ENCODE assay signal across 8 cellular contexts in genomic region chr9:95852059-95853032, GRCh38. TPM values are rescaled to one million over a fixed set of nuclear protein-coding genes. Genes with fewer than 3 reads are reported as not detected.
DNase-seq lines count a peak whose midpoint lies in the region; ATAC-seq and TF ChIP-seq lines count a peak whose summit lies in the region.

No MANE protein-coding gene starts in this region.

- no peaks in the 10 kb centered on the region for H3K9me3 Mint-ChIP-seq in T-cell

- ATAC-seq in GM18867 (IDR thresholded peaks at IDR 0.05; ENCODE audit: unreplicated experiment) (peak; percentile 97), HG02981 (IDR thresholded peaks at IDR 0.05; ENCODE audit: unreplicated experiment) (peak; percentile 96), T-cell (replicated peaks in 1 of 4) (no peak)

- H3K27me3 ChIP-seq in AG04450 (ENCODE audit: control insufficient read depth, insufficient read depth, low read length), result no peaks in the 10 kb centered on the region

- H3K27me3 Mint-ChIP-seq in T-cell, result no peaks in the 10 kb centered on the region

- no peak overlapping the region for H3K27ac Mint-ChIP-seq in T-cell

- H3K36me3 Mint-ChIP-seq in T-cell, result peaks cover 29% of the 10 kb centered on the region

- no peak for TF ChIP-seq POLR2A in lower leg skin (IDR thresholded peaks at IDR 0.05)

- H3K9me3 ChIP-seq in AG04450 (ENCODE audit: control insufficient read depth, insufficient read depth, low read length), result peaks cover 3% of the 10 kb centered on the region; the same call in 1 of the 2 replicates

- intact Hi-C loops in lower leg skin (cut with DNase I; ENCODE audit: low total_unique reads), result no loop called here

- H3K4me1 Mint-ChIP-seq in T-cell, result peaks cover 14 to 22% (median 14%) of the 10 kb centered on the region in 3 donors

- no peak overlapping the region for H3K4me3 Mint-ChIP-seq in T-cell

- TF ChIP-seq CTCF in AG04450 (IDR thresholded peaks at IDR 0.05; ENCODE audit: low read depth, low read length), result no peak
- TF ChIP-seq CTCF in lower leg skin (IDR thresholded peaks at IDR 0.05), result no peak

- DNase-seq in AG04450 (ENCODE audit: low read depth, low spot score) (peak; percentile 15), SHP77 treated with DMSO at 0.1 percent for 48 hours (lab: John Stamatoyannopoulos, UW) (peak; percentile 6), pulmonary artery endothelial cell (ENCODE audit: low read depth, low spot score) (peak; percentile 10), lower leg skin (ENCODE audit: low spot score in 2 of 2) (no peak), NCI-H2081 treated with DMSO at 0.1 percent for 48 hours (lab: John Stamatoyannopoulos, UW) (no peak), T-cell (no peak)

- POLR2A ChIA-PET in AG04450 (lab: Yijun Ruan, JAX) (interaction anchor here (1.2 kb wide), 1 partner anchor 23 kb away, joined by 3 read pairs; the partner anchor contains the start of gene ERCC6L2), T-cell (lab: Charles Lee) (interaction anchor here in 1 of 2 donors (0.6 kb wide), 2 partner anchors 58 to 1620 kb away, joined by 3 to 4 read pairs; no protein-coding TSS in a partner anchor)

- H3K4me3 ChIP-seq in AG04450 (ENCODE audit: low read depth, low read length), result no peak overlapping the region
- no peak overlapping the region for H3K4me3 ChIP-seq in lower leg skin (ENCODE audit: low read depth, poor library complexity, severe bottlenecking)

- 78% methylated on average over 7 of the region's 7 CpGs for WGBS in lower leg skin, 2 donors

- no peak overlapping the region for H3K27ac ChIP-seq in AG04450 (ENCODE audit: low read depth, low read length)

- CTCF ChIA-PET in AG04450 (lab: Charles Lee), result no interaction called here
- CTCF ChIA-PET in T-cell (lab: Charles Lee), result interaction anchor here in 1 of 2 donors (0.7 kb wide), 1 partner anchor 20 kb away, joined by 3 read pairs; no protein-coding TSS in a partner anchor

RNA-seq across cellular contexts. Expression of gene ERCC6L2, which starts 23.1 kb away (rescaled TPM):
- polyA plus RNA-seq in AG04450 (2011; rRNA removed), result 30.1 and 39.1 TPM in 2 replicates
- 66.2 and 113 TPM in 2 replicates for polyA minus RNA-seq in AG04450 (2011; rRNA and poly(A)+ RNA removed)
- total RNA-seq in pulmonary artery endothelial cell, result 57.5 and 61.6 TPM in 2 replicates
- total RNA-seq in lower leg skin, result 10 to 100 TPM; 25.8 to 51.4 (median 36.4) TPM
- 10 to 100 TPM; 46.8 to 58.3 (median 50.5) TPM for total RNA-seq in T-cell

Comparison
In these comparisons a context has a peak if more than half of its experiments do, and no peak if none do; other contexts are left out.
1. DNase-seq: peak in AG04450 (single experiment), SHP77 treated with DMSO at 0.1 percent for 48 hours (single experiment) and pulmonary artery endothelial cell (single experiment); none in lower leg skin (0 of 2), NCI-H2081 treated with DMSO at 0.1 percent for 48 hours (single experiment) and T-cell (0 of 34).
2. ATAC-seq: peak in GM18867 (single experiment) and HG02981 (single experiment); none in T-cell (0 of 4).